ENCODE assay signal across 8 cellular contexts in genomic region chr20:62025832-62026563, GRCh38. TPM values are rescaled to one million over a fixed set of nuclear protein-coding genes. Genes with fewer than 3 reads are reported as not detected.
A peak's percentile ranks its signal among the peaks of the same experiment; 100 is the strongest.
DNase-seq lines count a peak whose midpoint lies in the region; ATAC-seq lines count a peak whose summit lies in the region.

No MANE protein-coding gene starts in this region.

- peak; percentile 63 for ATAC-seq in stimulated activated naive CD8-positive, alpha-beta T cell treated with anti-CD3 and anti-CD28 coated beads, Interleukin-15, Interleukin-2, amounts not matched to agents 100 U/mL and 50 U/mL, for 24 hours
- no peak for ATAC-seq in GM18519 (IDR thresholded peaks at IDR 0.05; ENCODE audit: low FRiP score, unreplicated experiment)
- no peak for ATAC-seq in esophagus mucosa

- no peak overlapping the region for H3K27ac Mint-ChIP-seq in activated naive CD4-positive, alpha-beta T cell treated with anti-CD3 and anti-CD28 coated beads, Interleukin-2, amount 10 ng/mL, durations not matched to agents 7 days and 5 days

- DNase-seq in HCEC 1CT (peak; percentile 36), hepatic stellate cell (ENCODE audit: low spot score) (peak; percentile 64)
- DNase-seq in activated naive CD4-positive, alpha-beta T cell treated with anti-CD3 and anti-CD28 coated beads, Interleukin-2, amount 10 ng/mL, durations not matched to agents 7 days and 5 days, result peak; percentile 38
- DNase-seq in stimulated activated naive CD8-positive, alpha-beta T cell treated with anti-CD3 and anti-CD28 coated beads, Interleukin-15, Interleukin-2, amounts not matched to agents 100 U/mL and 50 U/mL, for 24 hours, result no peak
- DNase-seq in stimulated activated CD4-positive, alpha-beta T cell treated with anti-CD3 and anti-CD28 coated beads, Interleukin-2, amount 100 ng/mL, for 24 hours, result no peak
- DNase-seq in stimulated activated CD4-positive, alpha-beta T cell treated with anti-CD3 and anti-CD28 coated beads, Interleukin-2, amount 100 ng/mL, for 48 hours, result no peak

- no peak overlapping the region for H3K4me3 Mint-ChIP-seq in activated naive CD4-positive, alpha-beta T cell treated with anti-CD3 and anti-CD28 coated beads, Interleukin-2, amount 10 ng/mL, durations not matched to agents 7 days and 5 days

- H3K36me3 Mint-ChIP-seq in activated naive CD4-positive, alpha-beta T cell treated with anti-CD3 and anti-CD28 coated beads, Interleukin-2, amount 10 ng/mL, durations not matched to agents 7 days and 5 days, result peaks cover 4% of the 10 kb centered on the region

- CTCF ChIA-PET in activated naive CD4-positive, alpha-beta T cell treated with anti-CD3 and anti-CD28 coated beads, Interleukin-2, amount 10 ng/mL, durations not matched to agents 7 days and 5 days (lab: Charles Lee), result interaction anchor here (0.9 to 2.6 kb wide), 4 partner anchors 15 to 116 kb away, joined by 3 to 13 read pairs (median 4); no protein-coding TSS in a partner anchor

- peaks cover 28% of the 10 kb centered on the region for H3K4me1 Mint-ChIP-seq in activated naive CD4-positive, alpha-beta T cell treated with anti-CD3 and anti-CD28 coated beads, Interleukin-2, amount 10 ng/mL, durations not matched to agents 7 days and 5 days

- no peaks in the 10 kb centered on the region for H3K9me3 Mint-ChIP-seq in activated naive CD4-positive, alpha-beta T cell treated with anti-CD3 and anti-CD28 coated beads, Interleukin-2, amount 10 ng/mL, durations not matched to agents 7 days and 5 days

- H3K27me3 Mint-ChIP-seq in activated naive CD4-positive, alpha-beta T cell treated with anti-CD3 and anti-CD28 coated beads, Interleukin-2, amount 10 ng/mL, durations not matched to agents 7 days and 5 days, result no peaks in the 10 kb centered on the region

RNA-seq across cellular contexts. Expression of gene TAF4, which starts 39.7 kb away (rescaled TPM):
- 7.7 TPM for total RNA-seq in esophagus mucosa

Comparison
In these comparisons a context has a peak if more than half of its experiments do, and no peak if none do; other contexts are left out.
1. DNase-seq: peak in HCEC 1CT (single experiment), activated naive CD4-positive, alpha-beta T cell treated with anti-CD3 and anti-CD28 coated beads, Interleukin-2, amount 10 ng/mL, durations not matched to agents 7 days and 5 days (single experiment) and hepatic stellate cell (single experiment); none in stimulated activated naive CD8-positive, alpha-beta T cell treated with anti-CD3 and anti-CD28 coated beads, Interleukin-15, Interleukin-2, amounts not matched to agents 100 U/mL and 50 U/mL, for 24 hours (single experiment), stimulated activated CD4-positive, alpha-beta T cell treated with anti-CD3 and anti-CD28 coated beads, Interleukin-2, amount 100 ng/mL, for 24 hours (0 of 2) and stimulated activated CD4-positive, alpha-beta T cell treated with anti-CD3 and anti-CD28 coated beads, Interleukin-2, amount 100 ng/mL, for 48 hours (0 of 2).